2 cellular contexts compared by ENCODE assay signal in genomic region chr17:30954046-30954805, GRCh38.
TF ChIP-seq lines count a peak whose summit lies in the region.

No MANE protein-coding gene starts in this region.

TF ChIP-seq in SK-N-SH, 30 proteins besides CTCF, POLR2A, EP300 and RAD21 (continued from another document):
- TF ChIP-seq NRF1 (IDR thresholded peaks at IDR 0.05; ENCODE audit: low read depth, low read length) (no peak), FOXM1 (IDR thresholded peaks at IDR 0.05; ENCODE audit: low read depth) (no peak), CHD2 (IDR thresholded peaks at IDR 0.05; ENCODE audit: low read length, partially characterized antibody) (no peak), TCF12 (IDR thresholded peaks at IDR 0.05) (no peak), NFIC (IDR thresholded peaks at IDR 0.05; ENCODE audit: borderline replicate concordance) (no peak), TEAD4 (IDR thresholded peaks at IDR 0.05; ENCODE audit: borderline replicate concordance, insufficient read depth) (no peak), JUND (IDR thresholded peaks at IDR 0.05) (no peak)

TF ChIP-seq in SK-N-SH treated with all-trans-retinoic acid at 6 μM for 48 hours, 23 proteins besides CTCF, POLR2A, EP300 and RAD21 (continued from another document):
- TF ChIP-seq CSRNP3 (CRISPR knock-in tag; IDR thresholded peaks at IDR 0.05) (no peak), ZFP30 (CRISPR knock-in tag; IDR thresholded peaks at IDR 0.05) (no peak), ARNTL (CRISPR knock-in tag; IDR thresholded peaks at IDR 0.05; ENCODE audit: borderline replicate concordance, low read depth) (no peak), RARB (CRISPR knock-in tag; IDR thresholded peaks at IDR 0.05) (no peak), TCF4 (CRISPR knock-in tag; IDR thresholded peaks at IDR 0.05; ENCODE audit: borderline replicate concordance) (no peak), CSDC2 (CRISPR knock-in tag; IDR thresholded peaks at IDR 0.05) (no peak), ZNF565 (CRISPR knock-in tag; conservative IDR thresholded peaks at IDR 0.05; ENCODE audit: low read depth) (no peak), PATZ1 (CRISPR knock-in tag; IDR thresholded peaks at IDR 0.05; ENCODE audit: borderline replicate concordance) (no peak)
